In the genomic region with DNA sequence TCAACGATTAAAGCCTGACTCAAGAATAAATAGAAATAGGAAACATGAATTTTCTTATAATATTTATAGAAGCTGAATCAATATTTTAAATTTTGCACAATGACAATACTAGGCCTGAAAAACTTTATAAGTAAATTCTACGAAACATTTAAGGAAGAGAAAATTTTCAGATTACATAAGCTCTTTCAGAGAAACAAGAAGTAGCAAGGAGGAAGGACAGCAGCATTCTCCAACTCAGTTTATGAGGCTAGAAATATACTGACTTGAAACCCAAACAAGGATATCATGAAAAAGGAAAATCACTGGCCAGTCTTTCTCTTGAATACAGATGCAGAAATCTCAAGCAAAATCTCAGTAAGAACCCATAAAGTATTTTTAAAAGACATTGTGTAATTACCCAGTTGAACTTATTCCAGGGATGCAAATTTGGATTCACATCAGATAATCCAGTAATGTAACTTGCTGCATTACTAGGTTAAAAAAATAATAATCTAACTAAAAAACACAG, we compare ENCODE assay signal across 18 cellular contexts.
"Had no signal": no experiment of that assay in that cellular context is flagged by ENCODE, and none has a peak within 500 bp of the region (broad histone marks: within the 10 kb centered on the region; RNA-seq: fewer than 3 reads in every experiment).

No MANE protein-coding gene starts in this region.

- H3K4me1 ChIP-seq: body of pancreas, suprapubic skin had no signal

- H3K27ac ChIP-seq: body of pancreas, coronary artery, suprapubic skin had no signal

- ATAC-seq: body of pancreas, right cardiac atrium, T-helper 17 cell had no signal

- H3K27me3 ChIP-seq: body of pancreas, suprapubic skin had no signal

- H3K36me3 ChIP-seq: suprapubic skin had no signal

- DNase-seq: activated CD4-positive, alpha-beta T cell treated with anti-CD3 and anti-CD28 coated beads, Interleukin-2, amount 10 ng/mL, durations not matched to agents 7 days and 5 days; activated CD4-positive, CD25-positive, alpha-beta regulatory T cell; activated gamma-delta T cell treated with Interleukin-2 at 50 U/mL for 16 hours; amygdala; body of pancreas; effector CD8-positive, alpha-beta T cell; foreskin fibroblast; glutamatergic neuron; nephron progenitor cell; occipital lobe; right cardiac atrium; small intestine; stimulated activated CD4-positive, alpha-beta T cell treated with anti-CD3 and anti-CD28 coated beads, Interleukin-4, amount 100 ng/mL, for 4 hours; stimulated activated CD8-positive, alpha-beta memory T cell treated with anti-CD3 and anti-CD28 coated beads, Interleukin-4, amount 100 ng/mL, for 48 hours; stimulated activated naive CD4-positive, alpha-beta T cell treated with Interleukin-2 at 50 U/mL for 16 hours; T-helper 17 cell had no signal

- H3K9me3 ChIP-seq: body of pancreas, suprapubic skin had no signal

- H3K4me3 ChIP-seq: body of pancreas, coronary artery, suprapubic skin had no signal
